1 cellular context compared by ENCODE assay signal in genomic region chr2:166803314-166803986, GRCh38.
TF ChIP-seq lines count a peak whose summit lies in the region.

No MANE protein-coding gene starts in this region.

TF ChIP-seq in IMR-90, 13 proteins besides CTCF, POLR2A, EP300 and RAD21:
- TF ChIP-seq USF2 (IDR thresholded peaks at IDR 0.05; ENCODE audit: low read depth, low read length) (no peak), MAZ (IDR thresholded peaks at IDR 0.05; ENCODE audit: borderline replicate concordance, low read depth, low read length) (no peak), RCOR1 (IDR thresholded peaks at IDR 0.05; ENCODE audit: insufficient replicate concordance, low read length) (no peak), CHD1 (IDR thresholded peaks at IDR 0.05; ENCODE audit: low read depth, low read length) (no peak), SMC3 (IDR thresholded peaks at IDR 0.05; ENCODE audit: low read depth, low read length) (no peak), MAFK (IDR thresholded peaks at IDR 0.05; ENCODE audit: low read depth, low read length) (peak; percentile 44; the same call in 1 of the 2 replicates), RFX5 (IDR thresholded peaks at IDR 0.05; ENCODE audit: low read depth, low read length) (no peak), ELK1 (IDR thresholded peaks at IDR 0.05; ENCODE audit: borderline replicate concordance, low read depth, low read length) (no peak), FOS (IDR thresholded peaks at IDR 0.05; ENCODE audit: low read depth, low read length) (no peak), BHLHE40 (IDR thresholded peaks at IDR 0.05; ENCODE audit: low read depth, low read length) (no peak), NFE2L2 (IDR thresholded peaks at IDR 0.05; ENCODE audit: low read depth, low read length) (peak; percentile 69; the same call in 1 of the 2 replicates)
